Comparison of ENCODE assay signal across 1 cellular context in genomic region chr14:24437736-24438067, GRCh38.
TF ChIP-seq lines count a peak whose summit lies in the region.

No MANE protein-coding gene starts in this region.

TF ChIP-seq in HepG2, 621 proteins besides CTCF, POLR2A, EP300 and RAD21 (continues in another document):
- TF ChIP-seq KLF16 (CRISPR knock-in tag; IDR thresholded peaks at IDR 0.05) = 0 out of 4 replicates have a peak, but pooled peaks of 1 of the 2 experiments have one; percentile 2
- no peak for TF ChIP-seq CBX2 (IDR thresholded peaks at IDR 0.05; ENCODE audit: low read depth, low read length)
- no peak for TF ChIP-seq CBX2 (CRISPR knock-in tag; IDR thresholded peaks at IDR 0.05; ENCODE audit: low read depth)
- no peak for TF ChIP-seq ZNF740 (CRISPR knock-in tag; IDR thresholded peaks at IDR 0.05)
- TF ChIP-seq REL (CRISPR knock-in tag; conservative IDR thresholded peaks at IDR 0.05) = peak; percentile 30; the same call in 1 of the 2 replicates
- TF ChIP-seq ZNF468 (CRISPR knock-in tag; IDR thresholded peaks at IDR 0.05) = no peak
- no peak for TF ChIP-seq SMAD9 (CRISPR knock-in tag; IDR thresholded peaks at IDR 0.05)
- TF ChIP-seq NR2F2 (IDR thresholded peaks at IDR 0.05; ENCODE audit: borderline replicate concordance, low read depth) = no peak
- TF ChIP-seq ZSCAN5A (CRISPR knock-in tag; IDR thresholded peaks at IDR 0.05; ENCODE audit: borderline replicate concordance) = no peak
- no peak for TF ChIP-seq ZNF570 (CRISPR knock-in tag; IDR thresholded peaks at IDR 0.05; ENCODE audit: borderline replicate concordance)
- TF ChIP-seq PTBP1 (IDR thresholded peaks at IDR 0.05; ENCODE audit: low read depth, low read length, poor library complexity, severe bottlenecking) = no peak
- TF ChIP-seq ZBTB43 (CRISPR knock-in tag; conservative IDR thresholded peaks at IDR 0.05) = no peak
- TF ChIP-seq ZNF780A (CRISPR knock-in tag; IDR thresholded peaks at IDR 0.05) = peak; percentile 39; the same call in 1 of the 2 replicates
- TF ChIP-seq KAT7 (CRISPR knock-in tag; IDR thresholded peaks at IDR 0.05; ENCODE audit: borderline replicate concordance) = no peak
- TF ChIP-seq NFKBIZ (CRISPR knock-in tag; IDR thresholded peaks at IDR 0.05) = no peak
- no peak for TF ChIP-seq ZNF766 (CRISPR knock-in tag; IDR thresholded peaks at IDR 0.05; ENCODE audit: borderline replicate concordance)
- no peak for TF ChIP-seq TRAFD1 (CRISPR knock-in tag; IDR thresholded peaks at IDR 0.05; ENCODE audit: borderline replicate concordance)
- TF ChIP-seq TGIF2 (CRISPR knock-in tag; IDR thresholded peaks at IDR 0.05) = no peak
- TF ChIP-seq KAT2B (IDR thresholded peaks at IDR 0.05; ENCODE audit: borderline replicate concordance, low read depth, low read length) = no peak
- no peak for TF ChIP-seq ZNF318 (CRISPR knock-in tag; IDR thresholded peaks at IDR 0.05)
- 0 out of 2 replicates have a peak, but pooled peaks have one; percentile 54 for TF ChIP-seq HMGXB3 (CRISPR knock-in tag; IDR thresholded peaks at IDR 0.05; ENCODE audit: borderline replicate concordance)
- TF ChIP-seq MAX (IDR thresholded peaks at IDR 0.05) = no peak
- TF ChIP-seq ZNF136 (CRISPR knock-in tag; IDR thresholded peaks at IDR 0.05; ENCODE audit: low read depth) = no peak
- TF ChIP-seq TEAD3 (CRISPR knock-in tag; optimal IDR thresholded peaks at IDR 0.05; ENCODE audit: borderline replicate concordance) = no peak
- TF ChIP-seq THRA (CRISPR knock-in tag; IDR thresholded peaks at IDR 0.05; ENCODE audit: borderline replicate concordance) = no peak
- no peak for TF ChIP-seq ZNF546 (CRISPR knock-in tag; conservative IDR thresholded peaks at IDR 0.05)
- TF ChIP-seq PHF20 (CRISPR knock-in tag; IDR thresholded peaks at IDR 0.05) = 0 out of 2 replicates have a peak, but pooled peaks have one; percentile 7
- TF ChIP-seq JUND (CRISPR knock-in tag; IDR thresholded peaks at IDR 0.05) = peak; percentile 53; the same call in 1 of the 2 replicates
- TF ChIP-seq TARDBP (CRISPR knock-in tag; IDR thresholded peaks at IDR 0.05) = no peak
- TF ChIP-seq CBX5 (CRISPR knock-in tag; IDR thresholded peaks at IDR 0.05; ENCODE audit: borderline replicate concordance) = no peak
- no peak for TF ChIP-seq ZMAT3 (CRISPR knock-in tag; conservative IDR thresholded peaks at IDR 0.05)
- TF ChIP-seq ATAD3A (CRISPR knock-in tag; IDR thresholded peaks at IDR 0.05) = 0 out of 2 replicates have a peak, but pooled peaks have one; percentile 53
- 0 out of 2 replicates have a peak, but pooled peaks have one; percentile 35 for TF ChIP-seq NR1H2 (CRISPR knock-in tag; IDR thresholded peaks at IDR 0.05; ENCODE audit: borderline replicate concordance, low read depth)
- no peak for TF ChIP-seq ZNF792 (CRISPR knock-in tag; IDR thresholded peaks at IDR 0.05)
- TF ChIP-seq ZFP36L2 (CRISPR knock-in tag; IDR thresholded peaks at IDR 0.05) = no peak
- TF ChIP-seq SKIL (CRISPR knock-in tag; IDR thresholded peaks at IDR 0.05; ENCODE audit: borderline replicate concordance) = no peak
- no peak for TF ChIP-seq U2AF1 (optimal IDR thresholded peaks at IDR 0.05; ENCODE audit: low read depth, low read length)
- 0 out of 2 replicates have a peak, but pooled peaks have one; percentile 28 for TF ChIP-seq RBFOX2 (IDR thresholded peaks at IDR 0.05; ENCODE audit: low read depth, low read length)
- TF ChIP-seq DDIT3 (CRISPR knock-in tag; IDR thresholded peaks at IDR 0.05) = no peak
